26 cellular contexts compared by ENCODE assay signal in genomic region chr16:74320707-74321106, GRCh38. TPM values are rescaled to one million over a fixed set of nuclear protein-coding genes. Genes with fewer than 3 reads are reported as not detected.
DNase-seq lines count a peak whose midpoint lies in the region; ATAC-seq, FAIRE-seq and TF ChIP-seq lines count a peak whose summit lies in the region.
"Had no signal": no experiment of that assay in that cellular context is flagged by ENCODE, and none has a peak within 500 bp of the region (broad histone marks: within the 10 kb centered on the region; RNA-seq: fewer than 3 reads in every experiment).

No MANE protein-coding gene starts in this region.

- H3K27me3 ChIP-seq in adrenal gland (no peaks in the 10 kb centered on the region), right atrium auricular region (no peaks in the 10 kb centered on the region), gastrocnemius medialis (no peaks in the 10 kb centered on the region)
- H3K27me3 ChIP-seq: BLaER1, colonic mucosa, hepatocyte had no signal

- in situ Hi-C loops in gastrocnemius medialis (cut with MboI; ENCODE audit: low sequenced_read_pairs in 4 of 4), result no loop called here

- H3K9me3 Mint-ChIP-seq in glutamatergic neuron (ENCODE audit: unreplicated experiment), result peaks cover 2% of the 10 kb centered on the region
- H3K9me3 Mint-ChIP-seq: activated naive CD4-positive, alpha-beta T cell treated with anti-CD3 and anti-CD28 coated beads for 36 hours; activated T-helper 1 cell treated with anti-CD3 and anti-CD28 coated beads, Interleukin-12 subunit alpha, Interleukin-12 subunit beta, Interleukin-2, Interleukin-4 antibody, amounts not matched to agents 30 ng/mL and 10 ng/mL and 1 ng/mL, durations not matched to agents 14 hours and 24 hours and 36 hours; effector memory CD8-positive, alpha-beta T cell; naive B cell; type B pancreatic cell had no signal

- peak; percentile 68 for DNase-seq in NCI-H1092 (lab: John Stamatoyannopoulos, UW)
- peak; percentile 82 to 93 (median 88) for DNase-seq in adrenal gland
- no peak for DNase-seq in right atrium auricular region (ENCODE audit: low spot score)
- DNase-seq in gastrocnemius medialis, result no peak
- DNase-seq in kidney, result no peak
- no peak for DNase-seq in DMS53 treated with DMSO at 0.1 percent for 48 hours (lab: John Stamatoyannopoulos, UW; ENCODE audit: unreplicated experiment)
- no peak for DNase-seq in glutamatergic neuron
- DNase-seq: activated CD4-positive, alpha-beta T cell treated with anti-CD3 and anti-CD28 coated beads, Interleukin-2, amount 50 U/mL, for 4 hours; activated naive CD4-positive, alpha-beta T cell treated with anti-CD3 and anti-CD28 coated beads for 36 hours; colonic mucosa; DMS79; effector memory CD8-positive, alpha-beta T cell; GF-D8; naive B cell; NCI-H1694 treated with DMSO at 0.1 percent for 48 hours; NCI-H526; stimulated activated CD4-positive, alpha-beta T cell treated with anti-CD3 and anti-CD28 coated beads, Interleukin-2, amount 100 ng/mL, for 24 hours; T-helper 1 cell had no signal

- no peak for ATAC-seq in gastrocnemius medialis
- ATAC-seq: effector memory CD8-positive, alpha-beta T cell; esophagus mucosa had no signal

- H3K36me3 Mint-ChIP-seq in glutamatergic neuron (ENCODE audit: unreplicated experiment), result peaks cover under 1% of the 10 kb centered on the region
- H3K36me3 Mint-ChIP-seq: type B pancreatic cell had no signal

- 33 to 61% (median 35%) methylated on average over 6 of the region's 6 CpGs for WGBS in adrenal gland, 4 donors

- H3K9me3 ChIP-seq in adrenal gland (replicated peaks in 1 of 3) (no peaks in the 10 kb centered on the region), right atrium auricular region (no peaks in the 10 kb centered on the region), gastrocnemius medialis (no peaks in the 10 kb centered on the region), kidney (ENCODE audit: control insufficient read depth in 1 of 2, low read length in 2 of 2) (no peaks in the 10 kb centered on the region)
- H3K9me3 ChIP-seq: BLaER1, colonic mucosa had no signal

- TF ChIP-seq CTCF in adrenal gland (IDR thresholded peaks at IDR 0.05) (no peak), right atrium auricular region (IDR thresholded peaks at IDR 0.05) (no peak), gastrocnemius medialis (IDR thresholded peaks at IDR 0.05 in 4 of 5, conservative IDR thresholded peaks at IDR 0.05 in 1 of 5) (no peak), kidney (IDR thresholded peaks at IDR 0.05; ENCODE audit: borderline replicate concordance, extremely low read depth, insufficient read depth) (no peak), glutamatergic neuron (IDR thresholded peaks at IDR 0.05; ENCODE audit: partially characterized antibody, unreplicated experiment) (no peak)

- H3K27ac Mint-ChIP-seq in glutamatergic neuron (ENCODE audit: unreplicated experiment), result no peak overlapping the region
- H3K27ac Mint-ChIP-seq: activated naive CD4-positive, alpha-beta T cell treated with anti-CD3 and anti-CD28 coated beads for 36 hours; activated T-helper 1 cell treated with anti-CD3 and anti-CD28 coated beads, Interleukin-12 subunit alpha, Interleukin-12 subunit beta, Interleukin-2, Interleukin-4 antibody, amounts not matched to agents 30 ng/mL and 10 ng/mL and 1 ng/mL, durations not matched to agents 14 hours and 24 hours and 36 hours; type B pancreatic cell had no signal

- no peaks in the 10 kb centered on the region for H3K4me1 Mint-ChIP-seq in glutamatergic neuron (ENCODE audit: low read depth, unreplicated experiment)

- no peak overlapping the region for H3K4me3 Mint-ChIP-seq in glutamatergic neuron (ENCODE audit: unreplicated experiment)
- H3K4me3 Mint-ChIP-seq: activated naive CD4-positive, alpha-beta T cell treated with anti-CD3 and anti-CD28 coated beads for 36 hours; activated T-helper 1 cell treated with anti-CD3 and anti-CD28 coated beads, Interleukin-12 subunit alpha, Interleukin-12 subunit beta, Interleukin-2, Interleukin-4 antibody, amounts not matched to agents 30 ng/mL and 10 ng/mL and 1 ng/mL, durations not matched to agents 14 hours and 24 hours and 36 hours; effector memory CD8-positive, alpha-beta T cell; type B pancreatic cell had no signal

- TF ChIP-seq POLR2A in adrenal gland (IDR thresholded peaks at IDR 0.05) (peak in 1 of 2 donors; percentile 21), gastrocnemius medialis (IDR thresholded peaks at IDR 0.05) (no peak)

- H3K4me3 ChIP-seq in adrenal gland (no peak overlapping the region), right atrium auricular region (no peak overlapping the region), gastrocnemius medialis (no peak overlapping the region), kidney (ENCODE audit: low read length in 2 of 2) (no peak overlapping the region)
- H3K4me3 ChIP-seq: BLaER1, colonic mucosa, hepatocyte, smooth muscle cell had no signal

- H3K4me1 ChIP-seq in adrenal gland (replicated peaks in 1 of 2) (peaks cover 26 to 30% of the 10 kb centered on the region in 2 donors), right atrium auricular region (peaks cover 0 to 31% of the 10 kb centered on the region in 2 donors), gastrocnemius medialis (peaks cover 3 to 24% of the 10 kb centered on the region in 2 donors), kidney (ENCODE audit: control insufficient read depth in 1 of 2, insufficient read depth in 1 of 2, low read depth in 1 of 2, low read length in 2 of 2) (no peaks in the 10 kb centered on the region)
- H3K4me1 ChIP-seq: BLaER1, colonic mucosa had no signal

- H3K27ac ChIP-seq in adrenal gland, result peak overlapping the region; percentile 30 to 90 (median 70)
- H3K27ac ChIP-seq in right atrium auricular region, result peak overlapping the region; percentile 29 to 59
- peak overlapping the region in 3 of 4 donors; percentile 23 to 75 (median 57) for H3K27ac ChIP-seq in gastrocnemius medialis
- no peak overlapping the region for H3K27ac ChIP-seq in kidney (ENCODE audit: low read depth in 2 of 2, low read length in 2 of 2)
- H3K27ac ChIP-seq: BLaER1, colonic mucosa, hepatocyte, KMS-11 had no signal

- H3K36me3 ChIP-seq in adrenal gland (replicated peaks in 1 of 2) (peaks cover 0 to 7% of the 10 kb centered on the region in 2 donors), right atrium auricular region (no peaks in the 10 kb centered on the region), gastrocnemius medialis (no peaks in the 10 kb centered on the region), kidney (ENCODE audit: control insufficient read depth in 1 of 2, insufficient read depth in 2 of 2, low read length in 2 of 2) (peaks cover 5% of the 10 kb centered on the region in 2 donors)
- H3K36me3 ChIP-seq: colonic mucosa had no signal

- FAIRE-seq in kidney (lab: Jason Lieb, UNC), result no peak

- H3K9ac ChIP-seq in kidney (ENCODE audit: low read length in 2 of 2), result no peak overlapping the region
- H3K9ac ChIP-seq: BLaER1, KMS-11 had no signal

- intact Hi-C loops in adrenal gland (cut with DNase I), result no loop called here
- intact Hi-C loops in gastrocnemius medialis (cut with DNase I; ENCODE audit: low total_unique reads), result no loop called here
- intact Hi-C loops in kidney (cut with DNase I), result no loop called here

- peaks cover 4% of the 10 kb centered on the region for H3K27me3 Mint-ChIP-seq in glutamatergic neuron (ENCODE audit: unreplicated experiment)
- H3K27me3 Mint-ChIP-seq: effector memory CD8-positive, alpha-beta T cell; naive B cell; type B pancreatic cell had no signal

RNA-seq across cellular contexts. Expression of gene PSMD7, which starts 24.1 kb away (rescaled TPM):
- total RNA-seq in adrenal gland, result 100 to 1,000 TPM in 3 of 8 donors, 10 to 100 TPM in 5; 68.6 to 221 (median 89.4) TPM
- polyA plus RNA-seq in adrenal gland, result 100 to 1,000 TPM in 1 of 3 donors, 10 to 100 TPM in 2; 52.1 to 233 (median 57.2) TPM
- total RNA-seq in right atrium auricular region, result 100 to 1,000 TPM in 1 of 2 donors, 10 to 100 TPM in 1; 92.5 to 107 TPM
- total RNA-seq in gastrocnemius medialis, result 100 to 1,000 TPM; 190 to 267 (median 224) TPM
- 60.7 TPM for total RNA-seq in kidney
- 69.6 TPM for polyA plus RNA-seq in kidney (ENCODE audit: insufficient read depth, low read depth, low replicate concordance)
- total RNA-seq in glutamatergic neuron (ENCODE audit: unreplicated experiment), result 95.0 TPM

RNA-seq across cellular contexts. Expression of gene NPIPB15, which starts 55.4 kb away (rescaled TPM):
- 1 to 10 TPM in 5 of 8 donors, not detected in 3; 1.4 to 3.3 (median 1.8) TPM for total RNA-seq in adrenal gland
- polyA plus RNA-seq in adrenal gland, result 10 to 100 TPM in 2 of 3 donors, under 1 TPM in 1; 0.20 to 85.2 (median 78.5) TPM
- total RNA-seq in right atrium auricular region, result 1 to 10 TPM in 1 of 2 donors, not detected in 1; 3.3 TPM
- 1 to 10 TPM in 2 of 4 donors, not detected in 2; 1.3 to 2.2 TPM for total RNA-seq in gastrocnemius medialis
- total RNA-seq in kidney, result 5.2 TPM
- not detected for polyA plus RNA-seq in kidney (ENCODE audit: insufficient read depth, low read depth, low replicate concordance)
- 6.9 TPM for total RNA-seq in glutamatergic neuron (ENCODE audit: unreplicated experiment)
- total RNA-seq: RPMI7951 had no signal

Comparison
In these comparisons a context has a peak if more than half of its experiments do, and no peak if none do; other contexts are left out.
1. DNase-seq: peak in NCI-H1092 (single experiment) and adrenal gland (7 of 7); none in right atrium auricular region (single experiment), gastrocnemius medialis (0 of 2), kidney (single experiment), DMS53 treated with DMSO at 0.1 percent for 48 hours (single experiment) and glutamatergic neuron (single experiment).
2. H3K27ac ChIP-seq: peak in adrenal gland (5 of 5), right atrium auricular region (2 of 2) and gastrocnemius medialis (3 of 4); none in kidney (0 of 2).